ENCODE assay signal across 12 cellular contexts in the genomic region with DNA sequence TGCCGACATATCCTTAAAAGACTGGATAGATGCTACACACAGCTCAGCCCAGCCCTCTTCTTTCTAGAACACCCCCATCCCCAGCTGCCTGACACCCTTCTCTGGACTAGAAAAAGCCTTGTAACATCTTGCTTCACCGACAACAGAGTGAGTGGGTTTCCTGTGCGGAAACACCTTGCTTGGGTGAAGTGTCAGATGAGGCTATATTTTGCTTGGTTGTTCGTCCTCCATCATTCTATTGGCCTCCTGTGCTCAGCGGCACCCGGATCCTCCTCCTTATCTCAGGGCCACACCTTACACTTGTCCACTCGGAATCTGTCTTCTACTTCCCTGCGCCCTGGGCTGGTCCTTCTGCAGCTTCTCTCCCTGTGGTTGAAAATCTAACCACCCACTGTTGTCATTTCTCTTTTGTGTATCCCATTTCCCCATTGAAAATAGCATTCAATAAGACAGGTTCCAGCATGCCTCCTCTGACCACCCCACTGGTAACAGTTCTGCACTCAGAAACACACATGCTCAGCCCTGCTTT.
DNase-seq lines count a peak whose midpoint lies in the region; ATAC-seq and TF ChIP-seq lines count a peak whose summit lies in the region.
"Had no signal": no experiment of that assay in that cellular context is flagged by ENCODE, and none has a peak within 500 bp of the region (broad histone marks: within the 10 kb centered on the region; RNA-seq: fewer than 3 reads in every experiment).

No MANE protein-coding gene starts in this region.

- H3K4me3 Mint-ChIP-seq in activated T-cell treated with anti-CD3 and anti-CD28 coated beads, Interleukin-2, amount 50 U/mL, for 72 hours: peak overlapping the region; percentile 43 to 70
- no peak overlapping the region for H3K4me3 Mint-ChIP-seq in nephron

- H2AFZ ChIP-seq in Loucy (ENCODE audit: low read length): no peak overlapping the region

- H3K36me3 Mint-ChIP-seq in activated T-cell treated with anti-CD3 and anti-CD28 coated beads, Interleukin-2, amount 50 U/mL, for 72 hours (ENCODE audit: insufficient read depth in 2 of 2): no peaks in the 10 kb centered on the region
- H3K36me3 Mint-ChIP-seq in nephron (ENCODE audit: low read depth): no peaks in the 10 kb centered on the region

- TF ChIP-seq CTCF in Loucy (conservative IDR thresholded peaks at IDR 0.05; ENCODE audit: low read length) (no peak), nephron (IDR thresholded peaks at IDR 0.05; ENCODE audit: unreplicated experiment in 3 of 3) (no peak), ascending aorta (IDR thresholded peaks at IDR 0.05) (no peak)

- ATAC-seq in GM18511 (IDR thresholded peaks at IDR 0.05; ENCODE audit: unreplicated experiment): peak; percentile 30
- ATAC-seq in activated T-cell treated with anti-CD3 and anti-CD28 coated beads, Interleukin-2, amount 50 U/mL, for 72 hours (replicated peaks in 1 of 2): peak; percentile 29 to 55
- ATAC-seq in HG02623 (IDR thresholded peaks at IDR 0.05; ENCODE audit: unreplicated experiment): no peak

- H4K20me1 ChIP-seq in Loucy (ENCODE audit: insufficient read depth, low read length, poor library complexity, severe bottlenecking): no peaks in the 10 kb centered on the region

- no peaks in the 10 kb centered on the region for H3K27me3 Mint-ChIP-seq in activated T-cell treated with anti-CD3 and anti-CD28 coated beads, Interleukin-2, amount 50 U/mL, for 72 hours (ENCODE audit: low read depth)
- peaks cover 19% of the 10 kb centered on the region for H3K27me3 Mint-ChIP-seq in nephron (ENCODE audit: low read depth)

- H3K9ac ChIP-seq in Loucy (ENCODE audit: low read depth, low read length, poor library complexity, severe bottlenecking): peak overlapping the region; percentile 99
- H3K9ac ChIP-seq: KMS-11 had no signal

- H3K9me2 ChIP-seq in Loucy (replicated peaks; ENCODE audit: low read depth, low read length): no peaks in the 10 kb centered on the region

- H3K27me3 ChIP-seq in Loucy (ENCODE audit: insufficient read depth, low read length, poor library complexity, severe bottlenecking) (no peaks in the 10 kb centered on the region), H7 (ENCODE audit: control insufficient read depth, insufficient read depth, low read length) (no peaks in the 10 kb centered on the region; the same call in 1 of the 2 replicates), ascending aorta (no peaks in the 10 kb centered on the region)
- H3K27me3 ChIP-seq: body of pancreas had no signal

- H3K4me1 ChIP-seq in Loucy (ENCODE audit: insufficient read depth, low read length, poor library complexity, severe bottlenecking) (peaks cover 94% of the 10 kb centered on the region), ascending aorta (no peaks in the 10 kb centered on the region)
- H3K4me1 ChIP-seq: SJCRH30, tibial artery had no signal

- no peaks in the 10 kb centered on the region for H3K9me3 Mint-ChIP-seq in activated T-cell treated with anti-CD3 and anti-CD28 coated beads, Interleukin-2, amount 50 U/mL, for 72 hours
- H3K9me3 Mint-ChIP-seq in nephron: no peaks in the 10 kb centered on the region

- no peak overlapping the region for H3K27ac ChIP-seq in ascending aorta
- H3K27ac ChIP-seq: body of pancreas, KMS-11, SJCRH30, tibial artery had no signal

- peak overlapping the region; percentile 80 for H3K4me3 ChIP-seq in Loucy (ENCODE audit: low read length, poor library complexity, severe bottlenecking)
- H3K4me3 ChIP-seq in H7 (ENCODE audit: insufficient read depth, low read depth, low read length): no peak overlapping the region
- no peak overlapping the region for H3K4me3 ChIP-seq in ascending aorta
- H3K4me3 ChIP-seq: body of pancreas, SJCRH30, tibial artery had no signal

- H3K4me2 ChIP-seq in Loucy (ENCODE audit: low read depth, low read length, poor library complexity, severe bottlenecking): peak overlapping the region; percentile 92
- H3K4me2 ChIP-seq: KMS-11 had no signal

- H3F3A ChIP-seq in Loucy (ENCODE audit: low read depth): peaks cover 41% of the 10 kb centered on the region

- H3K36me3 ChIP-seq in Loucy (ENCODE audit: insufficient read depth, low read length): no peaks in the 10 kb centered on the region
- H3K36me3 ChIP-seq in H7 (replicated peaks; ENCODE audit: control insufficient read depth, insufficient read depth, low read length): no peaks in the 10 kb centered on the region
- no peaks in the 10 kb centered on the region for H3K36me3 ChIP-seq in ascending aorta
- H3K36me3 ChIP-seq: SJCRH30, tibial artery had no signal

- DNase-seq in activated T-cell treated with anti-CD3 and anti-CD28 coated beads, Interleukin-2, amount 50 U/mL, for 72 hours: peak; percentile 24 to 35
- DNase-seq in H7 (no peak), T1000 (lab: John Stamatoyannopoulos, UW) (no peak), ascending aorta (ENCODE audit: low spot score in 2 of 2) (no peak)
- DNase-seq: SJCRH30, tibial artery had no signal

- peaks cover 53% of the 10 kb centered on the region for H3K4me1 Mint-ChIP-seq in activated T-cell treated with anti-CD3 and anti-CD28 coated beads, Interleukin-2, amount 50 U/mL, for 72 hours (ENCODE audit: low read depth)
- peaks cover 47% of the 10 kb centered on the region for H3K4me1 Mint-ChIP-seq in nephron

- peaks cover 25% of the 10 kb centered on the region for H3K79me2 ChIP-seq in Loucy (ENCODE audit: insufficient read depth, low read length)

- no peaks in the 10 kb centered on the region for H3K9me3 ChIP-seq in Loucy (ENCODE audit: insufficient read depth, low read depth, low read length)
- no peaks in the 10 kb centered on the region for H3K9me3 ChIP-seq in ascending aorta
- H3K9me3 ChIP-seq: body of pancreas, SJCRH30, tibial artery had no signal

- intact Hi-C loops in ascending aorta (cut with DNase I): no loop called here

- peak overlapping the region; percentile 8 for H3K27ac Mint-ChIP-seq in activated T-cell treated with anti-CD3 and anti-CD28 coated beads, Interleukin-2, amount 50 U/mL, for 72 hours
- H3K27ac Mint-ChIP-seq in nephron: peak overlapping the region in 2 of 3 experiments; percentile 46 to 92

Comparison
In these comparisons a context has a peak if more than half of its experiments do, and no peak if none do; other contexts are left out.
1. DNase-seq: peak in activated T-cell treated with anti-CD3 and anti-CD28 coated beads, Interleukin-2, amount 50 U/mL, for 72 hours (2 of 2); none in H7 (single experiment), T1000 (single experiment) and ascending aorta (0 of 2).
2. H3K4me3 Mint-ChIP-seq: peak in activated T-cell treated with anti-CD3 and anti-CD28 coated beads, Interleukin-2, amount 50 U/mL, for 72 hours (2 of 2); none in nephron (0 of 3).